In the genomic region with DNA sequence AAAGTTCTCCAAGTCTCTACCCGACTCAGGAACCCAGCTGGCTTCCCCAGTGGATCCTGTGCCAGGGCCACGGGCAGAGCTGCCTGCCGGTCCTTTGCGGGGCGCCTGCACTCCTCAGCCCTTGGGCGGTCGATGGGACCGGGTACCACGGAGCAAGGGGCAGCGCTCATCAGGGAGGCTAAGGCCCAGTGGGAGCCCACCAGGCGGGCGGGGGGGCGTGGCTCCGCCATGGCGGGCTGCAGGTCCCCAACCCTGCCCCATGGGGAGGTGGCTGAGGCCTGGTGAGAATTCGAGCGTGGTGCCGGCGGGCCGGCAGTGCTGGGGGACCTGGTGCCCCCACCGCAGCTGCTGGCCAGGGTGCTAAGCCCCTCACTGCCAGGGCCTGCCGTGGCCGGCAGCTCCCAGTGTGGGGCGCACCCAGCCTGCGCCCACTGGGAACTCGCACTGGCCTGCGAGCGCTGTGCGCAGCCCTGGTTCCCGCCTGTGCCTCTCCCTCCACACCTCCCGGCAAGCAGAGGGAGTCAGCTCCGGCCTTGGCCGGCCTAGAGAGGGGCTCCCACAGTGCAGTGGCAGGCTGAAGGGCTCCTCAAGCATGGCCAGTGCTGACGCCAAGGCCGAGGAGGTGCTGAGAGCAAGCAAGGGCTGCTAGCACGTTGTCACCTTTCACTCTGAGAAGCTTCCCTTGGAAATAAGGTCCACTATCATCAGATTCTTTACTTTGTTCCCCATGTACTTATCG, we compare ENCODE assay signal across 28 cellular contexts.
"Had no signal": no experiment of that assay in that cellular context is flagged by ENCODE, and none has a peak within 500 bp of the region (broad histone marks: within the 10 kb centered on the region; RNA-seq: fewer than 3 reads in every experiment).

No MANE protein-coding gene starts in this region.

- FAIRE-seq: pancreas, small intestine had no signal

- H3K36me3 ChIP-seq: left lung, pancreas, prostate gland, sigmoid colon, tibial nerve, uterus had no signal

- H3K27me3 ChIP-seq: left lung, pancreas, sigmoid colon, tibial nerve, uterus had no signal

- H3K4me3 Mint-ChIP-seq: naive thymus-derived CD4-positive, alpha-beta T cell; stimulated activated memory B cell treated with anti-CD40 and anti-IgM and Interleukin-4, amounts not matched to agents 10 μg/mL and 1 μg/mL and 100 μg/mL, for 72 hours; stimulated activated naive CD8-positive, alpha-beta T cell treated with anti-CD3 and anti-CD28 coated beads, Interleukin-15, amount 100 ng/mL, for 72 hours; type B pancreatic cell had no signal

- H3K9me3 ChIP-seq: mucosa of descending colon, pancreas, prostate gland, sigmoid colon, uterus had no signal

- ATAC-seq: left colon; left lung; mucosa of descending colon; naive thymus-derived CD4-positive, alpha-beta T cell; natural killer cell treated with Interleukin-12 subunit alpha and Interleukin-12 subunit beta and Interleukin-15 and Interleukin-18, amount 100 ng/mL, for 72 hours; pancreas; right cardiac atrium; stimulated activated memory B cell treated with anti-CD40 and anti-IgM and Interleukin-4, amounts not matched to agents 10 μg/mL and 1 μg/mL and 100 μg/mL, for 72 hours; stimulated activated naive CD8-positive, alpha-beta T cell treated with anti-CD3 and anti-CD28 coated beads, Interleukin-15, amount 100 ng/mL, for 72 hours had no signal

- DNase-seq: hypothalamus; islet precursor cell; kidney glomerular epithelial cell; left colon; midbrain; naive thymus-derived CD4-positive, alpha-beta T cell; nucleus accumbens; retina; sigmoid colon; small intestine; stimulated activated CD4-positive, alpha-beta T cell treated with anti-CD3 and anti-CD28 coated beads, Interleukin-1b, Interleukin-23, amount 100 ng/mL, for 48 hours; stimulated activated CD4-positive, alpha-beta T cell treated with anti-CD3 and anti-CD28 coated beads, Interleukin-2, amount 100 ng/mL, for 48 hours; stimulated activated CD4-positive, alpha-beta T cell treated with anti-CD3 and anti-CD28 coated beads, Interleukin-4, amount 100 ng/mL, for 4 hours; stimulated activated CD8-positive, alpha-beta memory T cell treated with anti-CD3 and anti-CD28 coated beads, Interleukin-4, amount 100 ng/mL, for 48 hours; stimulated activated naive CD4-positive, alpha-beta T cell treated with Interleukin-2 at 50 U/mL for 16 hours; stimulated activated naive CD8-positive, alpha-beta T cell treated with anti-CD3 and anti-CD28 coated beads, Interleukin-15, amount 100 ng/mL, for 72 hours; substantia nigra; uterus had no signal

- H3K27me3 Mint-ChIP-seq: natural killer cell treated with Interleukin-12 subunit alpha and Interleukin-12 subunit beta and Interleukin-15 and Interleukin-18, amount 100 ng/mL, for 72 hours; stimulated activated memory B cell treated with anti-CD40 and anti-IgM and Interleukin-4, amounts not matched to agents 10 μg/mL and 1 μg/mL and 100 μg/mL, for 72 hours; stimulated activated naive CD8-positive, alpha-beta T cell treated with anti-CD3 and anti-CD28 coated beads, Interleukin-15, amount 100 ng/mL, for 72 hours; type B pancreatic cell had no signal

- H3K4me1 ChIP-seq: prostate gland had no signal

- H3K27ac Mint-ChIP-seq: stimulated activated memory B cell treated with anti-CD40 and anti-IgM and Interleukin-4, amounts not matched to agents 10 μg/mL and 1 μg/mL and 100 μg/mL, for 72 hours; stimulated activated naive CD8-positive, alpha-beta T cell treated with anti-CD3 and anti-CD28 coated beads, Interleukin-15, amount 100 ng/mL, for 72 hours; type B pancreatic cell had no signal

- H3K4me3 ChIP-seq: left lung, lung, mucosa of descending colon, pancreas, prostate gland, sigmoid colon, tibial nerve, uterus had no signal

- H3K27ac ChIP-seq: left lung, pancreas, prostate gland, sigmoid colon, tibial nerve, uterus had no signal

- H3K9me3 Mint-ChIP-seq: natural killer cell treated with Interleukin-12 subunit alpha and Interleukin-12 subunit beta and Interleukin-15 and Interleukin-18, amount 100 ng/mL, for 72 hours had no signal
